Comparison of ENCODE assay signal across 9 cellular contexts in the genomic region with DNA sequence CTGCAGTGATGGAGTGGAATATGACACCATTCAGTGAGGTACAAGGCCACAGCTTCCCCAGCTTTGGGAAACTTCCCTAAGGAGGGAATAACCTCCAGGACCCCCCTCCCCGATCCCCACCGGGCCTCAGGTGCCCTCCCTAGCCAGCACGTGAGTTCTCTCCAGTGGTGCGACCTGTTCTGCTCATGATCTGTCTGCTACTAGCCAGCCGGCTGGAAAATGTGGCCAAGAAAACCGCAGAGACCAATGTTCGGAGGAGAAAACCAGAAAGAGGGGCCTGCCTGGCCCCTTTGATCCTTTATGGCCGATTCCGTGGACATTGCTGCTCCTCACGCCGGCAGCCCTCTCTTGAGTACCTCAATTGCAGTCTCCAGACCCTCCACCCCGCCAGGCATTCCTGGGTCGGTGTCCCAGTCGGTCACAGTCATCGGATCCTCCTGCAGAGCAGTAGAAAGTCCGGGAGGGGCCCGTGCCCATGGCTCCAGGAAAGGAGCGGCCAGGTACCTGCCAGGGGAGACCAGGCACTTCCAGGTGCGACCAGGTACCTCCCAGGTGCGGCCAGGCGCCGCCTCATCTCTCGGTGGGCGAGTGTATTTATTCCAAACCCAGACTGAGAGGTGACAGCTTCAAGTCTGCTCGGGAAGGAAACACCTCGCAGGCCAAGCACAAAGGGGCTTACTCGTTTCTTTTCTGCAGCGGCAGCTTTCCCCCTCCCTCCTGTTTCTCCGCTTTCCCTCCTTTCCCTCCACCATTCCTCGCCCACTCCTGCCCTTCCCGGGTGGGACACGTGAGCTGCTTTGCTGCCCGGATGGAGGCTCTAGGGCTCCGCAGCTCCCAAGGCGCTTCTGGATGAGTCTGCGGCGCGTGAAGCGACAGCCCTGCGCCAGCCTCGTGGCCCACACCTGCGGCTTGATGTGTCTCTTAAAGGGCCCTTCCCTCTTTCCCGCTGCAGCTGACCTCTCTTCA. TPM values are rescaled to one million over a fixed set of nuclear protein-coding genes. Genes with fewer than 3 reads are reported as not detected.
DNase-seq lines count a peak whose midpoint lies in the region; ATAC-seq and TF ChIP-seq lines count a peak whose summit lies in the region.
"Had no signal": no experiment of that assay in that cellular context is flagged by ENCODE, and none has a peak within 500 bp of the region (broad histone marks: within the 10 kb centered on the region; RNA-seq: fewer than 3 reads in every experiment).

No MANE protein-coding gene starts in this region.

- H3K4me1 ChIP-seq in Caco-2 (no peaks in the 10 kb centered on the region), esophagus (ENCODE audit: control insufficient read depth in 2 of 2, insufficient read depth in 2 of 2, low read length in 1 of 2) (peaks cover 0 to 6% of the 10 kb centered on the region in 2 donors)

- peaks cover 8% of the 10 kb centered on the region for H3K4me1 Mint-ChIP-seq in Caco-2 (ENCODE audit: low read depth, unreplicated experiment)
- H3K4me1 Mint-ChIP-seq in nephron progenitor cell: peaks cover 23% of the 10 kb centered on the region

- ATAC-seq in activated CD4-positive, CD25-positive, alpha-beta regulatory T cell treated with anti-CD3 and anti-CD28 coated beads, Interleukin-2, amount 50 U/mL, for 24 hours: no peak
- ATAC-seq in HG02973 (IDR thresholded peaks at IDR 0.05; ENCODE audit: unreplicated experiment) (no peak), HG02852 (IDR thresholded peaks at IDR 0.05; ENCODE audit: unreplicated experiment) (no peak)

- H3K4me3 ChIP-seq in Caco-2 (ENCODE audit: low read depth, low read length): peak overlapping the region; percentile 42
- peak overlapping the region; percentile 7 to 19 for H3K4me3 ChIP-seq in esophagus (ENCODE audit: low read depth in 1 of 2, low read length in 2 of 2)

- peak in 1 of 2 experiments; percentile 22 for DNase-seq in Caco-2
- peak; percentile 24 for DNase-seq in NCI-H748 treated with DMSO at 0.1 percent for 48 hours (lab: John Stamatoyannopoulos, UW)
- peak; percentile 34 for DNase-seq in nephron progenitor cell
- DNase-seq in SW 1271 (lab: John Stamatoyannopoulos, UW): no peak
- DNase-seq: central memory CD4-positive, alpha-beta T cell had no signal

- H3K27me3 Mint-ChIP-seq in Caco-2 (ENCODE audit: insufficient read depth, unreplicated experiment) (peaks cover 45% of the 10 kb centered on the region), nephron progenitor cell (ENCODE audit: low read depth, poor library complexity) (peaks cover 32% of the 10 kb centered on the region)

- H3K27ac ChIP-seq in esophagus (ENCODE audit: low read depth in 2 of 2, low read length in 1 of 2): no peak overlapping the region

- H3K27ac Mint-ChIP-seq in Caco-2 (ENCODE audit: unreplicated experiment): peak overlapping the region; percentile 14
- H3K27ac Mint-ChIP-seq in nephron progenitor cell: no peak overlapping the region

- no peaks in the 10 kb centered on the region; the same call in 1 of the 2 replicates for H3K27me3 ChIP-seq in Caco-2 (replicated peaks; ENCODE audit: control insufficient read depth, insufficient read depth, low read length)
- peaks cover 0 to 2% of the 10 kb centered on the region in 2 donors for H3K27me3 ChIP-seq in esophagus (ENCODE audit: control insufficient read depth in 1 of 2, insufficient read depth in 2 of 2, low read length in 2 of 2)

- no peaks in the 10 kb centered on the region for H3K36me3 Mint-ChIP-seq in Caco-2 (ENCODE audit: insufficient read depth, unreplicated experiment)
- H3K36me3 Mint-ChIP-seq in nephron progenitor cell (ENCODE audit: low read depth): no peaks in the 10 kb centered on the region

- WGBS in esophagus, 2 donors: 4% methylated on average over 43 of the region's 43 CpGs

- POLR2A ChIA-PET in Caco-2 (lab: Charles Lee): no interaction called here

- peaks cover 10% of the 10 kb centered on the region for H3K9me3 Mint-ChIP-seq in Caco-2 (ENCODE audit: unreplicated experiment)
- H3K9me3 Mint-ChIP-seq in nephron progenitor cell: peaks cover 20% of the 10 kb centered on the region

- CTCF ChIA-PET in Caco-2 (lab: Charles Lee): no interaction called here

- TF ChIP-seq CTCF in Caco-2 (IDR thresholded peaks at IDR 0.05; ENCODE audit: insufficient read depth in 1 of 2, low read depth in 1 of 2, low read length in 1 of 2, severe bottlenecking in 1 of 2, unreplicated experiment in 1 of 2) (no peak), nephron progenitor cell (IDR thresholded peaks at IDR 0.05) (no peak)

- H3K9me3 ChIP-seq in Caco-2: no peaks in the 10 kb centered on the region; the same call in 1 of the 2 replicates
- H3K9me3 ChIP-seq in esophagus (ENCODE audit: control insufficient read depth in 2 of 2, insufficient read depth in 1 of 2, low read depth in 1 of 2, low read length in 1 of 2): no peaks in the 10 kb centered on the region

- BruUV-seq in Caco-2 (replicated peaks; lab: Mats Ljungman, UMichigan): no TSS peak

- intact Hi-C loops in Caco-2 (cut with micrococcal nuclease; ENCODE audit: unreplicated experiment): no loop called here

- H3K36me3 ChIP-seq in Caco-2 (ENCODE audit: control insufficient read depth, insufficient read depth, low read length): no peaks in the 10 kb centered on the region
- H3K36me3 ChIP-seq in esophagus (ENCODE audit: control insufficient read depth in 2 of 2, insufficient read depth in 2 of 2, low read length in 1 of 2): no peaks in the 10 kb centered on the region

- H3K4me3 Mint-ChIP-seq in Caco-2 (ENCODE audit: unreplicated experiment) (peak overlapping the region; percentile 70), nephron progenitor cell (peak overlapping the region; percentile 82)

RNA-seq across cellular contexts. Expression of a gene that starts 39.6 kb away (rescaled TPM):
- 32.3 and 32.8 TPM in 2 replicates for total RNA-seq in Caco-2 (2022)
- polyA plus RNA-seq in esophagus: 10 to 100 TPM; 11.1 to 12.1 TPM

Comparison
In these comparisons a context has a peak if more than half of its experiments do, and no peak if none do; other contexts are left out.
1. DNase-seq: peak in NCI-H748 treated with DMSO at 0.1 percent for 48 hours (single experiment) and nephron progenitor cell (single experiment); none in SW 1271 (0 of 2).